ENCODE assay signal across 8 cellular contexts in the genomic region with DNA sequence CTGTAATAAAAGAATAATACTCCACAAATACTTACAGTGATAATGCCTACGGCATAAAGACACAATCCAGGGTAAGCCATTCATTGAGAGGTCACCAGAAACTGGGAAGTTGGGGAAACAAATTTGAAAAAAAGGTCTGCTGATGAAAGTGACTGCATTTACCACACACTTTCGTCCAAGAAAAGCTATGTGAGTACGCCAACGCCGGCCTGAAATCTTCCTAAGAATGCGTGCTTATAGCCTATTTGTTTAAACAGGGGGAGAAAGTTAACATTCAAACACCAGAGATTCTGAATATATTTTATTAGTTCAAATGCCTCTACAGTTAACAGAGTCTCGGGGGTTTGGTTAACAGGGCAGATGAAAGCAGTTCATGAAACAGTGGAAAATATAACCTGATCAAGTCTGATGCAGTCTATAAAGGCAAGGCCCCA. TPM values are rescaled to one million over a fixed set of nuclear protein-coding genes. Genes with fewer than 3 reads are reported as not detected.
A peak's percentile ranks its signal among the peaks of the same experiment; 100 is the strongest.
DNase-seq lines count a peak whose midpoint lies in the region; FAIRE-seq and TF ChIP-seq lines count a peak whose summit lies in the region.

No MANE protein-coding gene starts in this region.

- no peak overlapping the region for H3K14ac ChIP-seq in H1 (ENCODE audit: insufficient read length)

- H2BK120ac ChIP-seq in H1 (replicated peaks; ENCODE audit: low read depth, low read length) = no peak overlapping the region

- POLR2A ChIA-PET in H1 (lab: Charles Lee; ENCODE audit: partially characterized antibody) = interaction anchor here (0.9 to 3.6 kb wide), 16 partner anchors 8 to 331 kb away, joined by 3 to 20 read pairs (median 6); a partner anchor contains a TSS

- H3K4me2 ChIP-seq in OCI-LY3 (ENCODE audit: low read length) = peak overlapping the region; percentile 96
- peak overlapping the region; percentile 82 to 85 for H3K4me2 ChIP-seq in H1 (ENCODE audit: insufficient read depth in 1 of 2, low read depth in 2 of 2, low read length in 2 of 2)

- peak overlapping the region; percentile 93; the same call in 1 of the 2 replicates for H2BK5ac ChIP-seq in H1 (ENCODE audit: low read depth, low read length)

- no peak overlapping the region for H4K5ac ChIP-seq in H1 (ENCODE audit: insufficient read length, low read depth, low read length)

- peaks cover 11% of the 10 kb centered on the region for H3K4me1 ChIP-seq in OCI-LY3 (ENCODE audit: low read length)
- H3K4me1 ChIP-seq in H1 (replicated peaks in 1 of 4; ENCODE audit: control insufficient read depth in 3 of 4, insufficient read depth in 4 of 4, low read length in 3 of 4) = 0 out of 7 replicates have a peak, but pooled peaks cover 0 to 2% (median 0%) of the 10 kb centered on the region in 4 experiments
- peaks cover 7% of the 10 kb centered on the region for H3K4me1 ChIP-seq in muscle layer of colon (ENCODE audit: insufficient read depth, low read length)

- peak overlapping the region; percentile 95 for H3K4me3 ChIP-seq in OCI-LY3 (ENCODE audit: low read length)
- peak overlapping the region; percentile 80 to 97 (median 96) for H3K4me3 ChIP-seq in H1 (ENCODE audit: extremely low read depth in 1 of 4, insufficient read depth in 2 of 4, low read depth in 3 of 4, low read length in 4 of 4)
- peak overlapping the region; percentile 94 to 97 for H3K4me3 ChIP-seq in muscle layer of colon (ENCODE audit: low read depth in 1 of 2, low read length in 2 of 2)

- 58% methylated on average over 7 of the region's 7 CpGs; no CpG with 5 or more reads in 1 of the 2 experiments for WGBS in H1 (ENCODE audit: extremely low coverage in 1 of 2, insufficient coverage in 1 of 2, insufficient read length in 1 of 2, insufficient replicate concordance in 2 of 2, low coverage in 1 of 2, low lambda C conversion rate in 2 of 2, missing lambda C conversion rate in 1 of 2), 2 experiments

- no peak overlapping the region for H3K23ac ChIP-seq in H1 (ENCODE audit: insufficient read length)

- CTCF ChIA-PET in H1 (lab: Charles Lee; ENCODE audit: partially characterized antibody) = interaction anchor here (0.6 to 4.4 kb wide), 6 partner anchors 22 to 329 kb away, joined by 3 to 22 read pairs (median 3); no protein-coding TSS in a partner anchor

- H4K91ac ChIP-seq in H1 (replicated peaks; ENCODE audit: insufficient read length, low read length) = no peak overlapping the region

- H3K9ac ChIP-seq in OCI-LY3 (ENCODE audit: low read length) = peak overlapping the region; percentile 92
- H3K9ac ChIP-seq in H1 (replicated peaks in 1 of 4; ENCODE audit: extremely low read depth in 1 of 4, low read depth in 3 of 4, low read length in 3 of 4) = peak overlapping the region in 3 of 4 experiments; percentile 95 to 96 (median 96); a peak in 6 of 7 replicates
- H3K9ac ChIP-seq in muscle layer of colon (ENCODE audit: low read length) = peak overlapping the region; percentile 99

- FAIRE-seq in H1 (lab: Jason Lieb, UNC) = no peak

- peak overlapping the region; percentile 40; the same call in 1 of the 2 replicates for H2BK15ac ChIP-seq in H1 (ENCODE audit: low read length)

- H3K79me1 ChIP-seq in H1 (ENCODE audit: low read depth, low read length) = peaks cover 5% of the 10 kb centered on the region; the same call in 1 of the 2 replicates

- no peak overlapping the region for H2BK20ac ChIP-seq in H1 (ENCODE audit: low read length)

- H3K9me3 ChIP-seq in OCI-LY3 (ENCODE audit: insufficient read depth, low read length) = no peaks in the 10 kb centered on the region
- no peaks in the 10 kb centered on the region for H3K9me3 ChIP-seq in H1 (ENCODE audit: insufficient read depth in 2 of 2, low read depth in 1 of 2, low read length in 1 of 2)
- no peaks in the 10 kb centered on the region for H3K9me3 ChIP-seq in muscle layer of colon (ENCODE audit: low read length)

- TF ChIP-seq POLR2A in H1 (IDR thresholded peaks at IDR 0.05; ENCODE audit: control extremely low read depth in 1 of 2, low read depth in 2 of 2, low read length in 2 of 2) = peak in 1 of 2 experiments; percentile 15; a peak in 1 of 3 replicates

- no peak for TF ChIP-seq CTCF in OCI-LY3 (IDR thresholded peaks at IDR 0.05; ENCODE audit: low read depth, low read length)
- no peak for TF ChIP-seq CTCF in H1 (IDR thresholded peaks at IDR 0.05; ENCODE audit: control extremely low read depth in 1 of 3, insufficient read depth in 1 of 3, low read depth in 1 of 3, low read length in 3 of 3)

- H3K18ac ChIP-seq in H1 (ENCODE audit: extremely low read depth, low read length) = no peak overlapping the region

- H4K8ac ChIP-seq in H1 (ENCODE audit: extremely low read depth, insufficient read depth, low read length) = peak overlapping the region; percentile 91; the same call in 1 of the 2 replicates

- H3K79me2 ChIP-seq in OCI-LY3 (ENCODE audit: low read length) (peaks cover 43% of the 10 kb centered on the region), H1 (ENCODE audit: control insufficient read depth in 1 of 2, insufficient read depth in 2 of 2, low read length in 2 of 2) (peaks cover 5 to 33% of the 10 kb centered on the region in 2 experiments; a peak in 3 of 4 replicates)

- no peak for TF ChIP-seq EP300 in H1 (IDR thresholded peaks at IDR 0.05; ENCODE audit: borderline replicate concordance in 1 of 2, low read depth in 2 of 2, low read length in 2 of 2)

- no peak overlapping the region for H2BK12ac ChIP-seq in H1 (ENCODE audit: low read depth, low read length)

- H3K4ac ChIP-seq in H1 (replicated peaks; ENCODE audit: insufficient read length, low read depth, low read length) = no peak overlapping the region

- H3K27me3 ChIP-seq in OCI-LY3 (ENCODE audit: low read depth, low read length) = no peaks in the 10 kb centered on the region
- H3K27me3 ChIP-seq in H1 (replicated peaks in 1 of 4; ENCODE audit: control insufficient read depth in 3 of 4, extremely low read depth in 1 of 4, insufficient read depth in 3 of 4, low read length in 3 of 4) = no peaks in the 10 kb centered on the region; a peak in 1 of 7 replicates
- H3K27me3 ChIP-seq in muscle layer of colon (ENCODE audit: control insufficient read depth in 1 of 2, insufficient read depth in 2 of 2, low read length in 2 of 2) = no peaks in the 10 kb centered on the region

- H3K27ac ChIP-seq in OCI-LY3 (ENCODE audit: low read length) (peak overlapping the region; percentile 63), H1 (ENCODE audit: low read depth, low read length) (peak overlapping the region; percentile 87), muscle layer of colon (ENCODE audit: low read depth, low read length) (peak overlapping the region; percentile 97)

- H3K23me2 ChIP-seq in H1 (ENCODE audit: low read depth, low read length) = no peaks in the 10 kb centered on the region; the same call in 1 of the 2 replicates

- peaks cover 25% of the 10 kb centered on the region for H3K36me3 ChIP-seq in OCI-LY3 (replicated peaks; ENCODE audit: low read depth, low read length)
- peaks cover 7 to 31% (median 24%) of the 10 kb centered on the region in 4 experiments; a peak in 7 of 8 replicates for H3K36me3 ChIP-seq in H1 (ENCODE audit: control insufficient read depth in 2 of 4, insufficient read depth in 4 of 4, low read length in 3 of 4)
- H3K36me3 ChIP-seq in muscle layer of colon (ENCODE audit: insufficient read depth, low read length) = peaks cover 25% of the 10 kb centered on the region

- H4K20me1 ChIP-seq in OCI-LY3 (ENCODE audit: insufficient read depth, low read length) (no peaks in the 10 kb centered on the region), H1 (replicated peaks in 1 of 2; ENCODE audit: control insufficient read depth in 1 of 2, insufficient read depth in 2 of 2, low read length in 2 of 2) (peaks cover 0 to 1% of the 10 kb centered on the region in 2 experiments)

- DNase-seq in NCI-H2227 treated with DMSO at 0.1 percent for 48 hours (lab: John Stamatoyannopoulos, UW) = peak; percentile 90
- no peak for DNase-seq in NCI-H2227 (lab: John Stamatoyannopoulos, UW; ENCODE audit: unreplicated experiment)
- DNase-seq in H1 (ENCODE audit: low read depth in 1 of 2, low spot score in 2 of 2) = no peak
- DNase-seq in NCI-H748 treated with DMSO at 0.1 percent for 48 hours (lab: John Stamatoyannopoulos, UW) = no peak
- no peak for DNase-seq in activated effector memory CD4-positive, alpha-beta T cell treated with Interleukin-2 at 50 U/mL for 16 hours
- no peak for DNase-seq in NCI-H187 (lab: John Stamatoyannopoulos, UW)

- TF ChIP-seq RAD21 in H1 (IDR thresholded peaks at IDR 0.05 in 1 of 2, conservative IDR thresholded peaks at IDR 0.05 in 1 of 2; ENCODE audit: low read depth in 2 of 2, low read length in 2 of 2) = no peak

- no peak overlapping the region for H3K56ac ChIP-seq in H1 (replicated peaks; ENCODE audit: insufficient read length, low read depth, low read length)

- no peak overlapping the region for H2AK5ac ChIP-seq in H1 (ENCODE audit: low read depth, low read length)

- H2AFZ ChIP-seq in OCI-LY3 (ENCODE audit: low read depth, low read length) (peak overlapping the region; percentile 97), H1 (ENCODE audit: low read length) (no peak overlapping the region)

TF ChIP-seq in H1, 55 proteins besides CTCF, POLR2A, EP300 and RAD21 (continues in another document):
- TF ChIP-seq POLR2AphosphoS5 (IDR thresholded peaks at IDR 0.05; ENCODE audit: low read depth, low read length) (no peak), HDAC6 (IDR thresholded peaks at IDR 0.05; ENCODE audit: low read depth, low read length) (no peak)
- TF ChIP-seq, protein P1, sequence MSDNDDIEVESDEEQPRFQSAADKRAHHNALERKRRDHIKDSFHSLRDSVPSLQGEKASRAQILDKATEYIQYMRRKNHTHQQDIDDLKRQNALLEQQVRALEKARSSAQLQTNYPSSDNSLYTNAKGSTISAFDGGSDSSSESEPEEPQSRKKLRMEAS (IDR thresholded peaks at IDR 0.05) = no peak

RNA-seq across cellular contexts. Expression of a gene that starts 0.7 kb away (rescaled TPM):
- total RNA-seq in H1 (2021; fragmentation: NEBNext Ultra II Directional; extraction: Animal tissue kit (Norgen Biotek cat#: 25700)) = 43.1 and 46.9 TPM in 2 replicates
- 5.6 and 8.0 TPM in 2 replicates for polyA plus RNA-seq in H1 (2011; rRNA removed)
- 26.2 TPM for polyA plus RNA-seq in H1 (2011; cell fraction: cytosol; rRNA removed)
- polyA plus RNA-seq in H1 (2011; cell fraction: nucleus; rRNA removed) = 11.4 TPM
- polyA plus RNA-seq in H1 (2012, experiment 1 of 2) = 30.0 to 62.5 TPM (median 35.7 TPM) in 4 replicates
- polyA plus RNA-seq in H1 (2012, experiment 2 of 2) = 3.5 TPM
- 46.0 TPM for polyA plus RNA-seq in H1 (2013, experiment 1 of 2)
- 44.8 TPM for polyA plus RNA-seq in H1 (2013, experiment 2 of 2)
- 4.4 and 7.1 TPM in 2 replicates for polyA minus RNA-seq in H1 (2011; rRNA and poly(A)+ RNA removed)
- 11.2 TPM for polyA minus RNA-seq in H1 (2011; cell fraction: cytosol; rRNA and poly(A)+ RNA removed)
- polyA minus RNA-seq in H1 (2011; cell fraction: nucleus; rRNA and poly(A)+ RNA removed) = 12.5 TPM

RNA-seq across cellular contexts. Expression of a gene that starts 21.8 kb away (rescaled TPM):
- not detected in 2 replicates for total RNA-seq in H1 (2021; fragmentation: NEBNext Ultra II Directional; extraction: Animal tissue kit (Norgen Biotek cat#: 25700))
- not detected in 2 replicates for polyA plus RNA-seq in H1 (2011; rRNA removed)
- not detected for polyA plus RNA-seq in H1 (2011; cell fraction: cytosol; rRNA removed)
- not detected for polyA plus RNA-seq in H1 (2011; cell fraction: nucleus; rRNA removed)
- not detected in 4 replicates for polyA plus RNA-seq in H1 (2012, experiment 1 of 2)
- polyA plus RNA-seq in H1 (2012, experiment 2 of 2) = not detected
- polyA plus RNA-seq in H1 (2013, experiment 1 of 2) = not detected
- not detected for polyA plus RNA-seq in H1 (2013, experiment 2 of 2)
- polyA minus RNA-seq in H1 (2011; rRNA and poly(A)+ RNA removed) = not detected in 2 replicates
- polyA minus RNA-seq in H1 (2011; cell fraction: cytosol; rRNA and poly(A)+ RNA removed) = not detected
- polyA minus RNA-seq in H1 (2011; cell fraction: nucleus; rRNA and poly(A)+ RNA removed) = not detected
